ENCODE assay signal across 3 cellular contexts in genomic region chr5:159976921-159977320, GRCh38.
TF ChIP-seq lines count a peak whose summit lies in the region.

No MANE protein-coding gene starts in this region.

TF ChIP-seq in A549, 52 proteins besides CTCF, POLR2A, EP300 and RAD21:
- TF ChIP-seq MAFK (IDR thresholded peaks at IDR 0.05; ENCODE audit: partially characterized antibody), result peak; percentile 55
- TF ChIP-seq, protein P1, sequence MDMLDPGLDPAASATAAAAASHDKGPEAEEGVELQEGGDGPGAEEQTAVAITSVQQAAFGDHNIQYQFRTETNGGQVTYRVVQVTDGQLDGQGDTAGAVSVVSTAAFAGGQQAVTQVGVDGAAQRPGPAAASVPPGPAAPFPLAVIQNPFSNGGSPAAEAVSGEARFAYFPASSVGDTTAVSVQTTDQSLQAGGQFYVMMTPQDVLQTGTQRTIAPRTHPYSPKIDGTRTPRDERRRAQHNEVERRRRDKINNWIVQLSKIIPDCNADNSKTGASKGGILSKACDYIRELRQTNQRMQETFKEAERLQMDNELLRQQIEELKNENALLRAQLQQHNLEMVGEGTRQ (IDR thresholded peaks at IDR 0.05), result no peak
TF ChIP-seq in A549: peak in this region for 1.

TF ChIP-seq in IMR-90, 13 proteins besides CTCF, POLR2A, EP300 and RAD21:
- no peak for TF ChIP-seq SMC3 (IDR thresholded peaks at IDR 0.05; ENCODE audit: low read depth, low read length)
- TF ChIP-seq MAFK (IDR thresholded peaks at IDR 0.05; ENCODE audit: low read depth, low read length), result peak; percentile 62
TF ChIP-seq in IMR-90: peak in this region for 1.

TF ChIP-seq in K562, 482 proteins besides CTCF, POLR2A, EP300 and RAD21:
- TF ChIP-seq BRF1 (IDR thresholded peaks at IDR 0.05; ENCODE audit: borderline replicate concordance, extremely low read depth, insufficient read length), result no peak
- TF ChIP-seq MAFG (tag; conservative IDR thresholded peaks at IDR 0.05), result peak; percentile 31
- TF ChIP-seq JUND (IDR thresholded peaks at IDR 0.05; ENCODE audit: borderline replicate concordance, low read depth, low read length), result no peak
- TF ChIP-seq JUND (tag; IDR thresholded peaks at IDR 0.05; ENCODE audit: borderline replicate concordance, low read depth, low read length), result no peak
- peak; percentile 54; the same call in 1 of the 2 replicates for TF ChIP-seq ZNF316 (IDR thresholded peaks at IDR 0.05)
- no peak for TF ChIP-seq ZNF197 (CRISPR knock-in tag; IDR thresholded peaks at IDR 0.05; ENCODE audit: low read depth)
- no peak for TF ChIP-seq GTF2A2 (tag; IDR thresholded peaks at IDR 0.05)
- no peak for TF ChIP-seq NCOA6 (IDR thresholded peaks at IDR 0.05)
- TF ChIP-seq HNRNPK (IDR thresholded peaks at IDR 0.05; ENCODE audit: low read depth, low read length, poor library complexity, severe bottlenecking), result no peak
- TF ChIP-seq SMAD1 (IDR thresholded peaks at IDR 0.05; ENCODE audit: low read depth, low read length, partially characterized antibody), result no peak
- TF ChIP-seq C11orf30 (IDR thresholded peaks at IDR 0.05; ENCODE audit: low read depth), result peak; percentile 41; the same call in 1 of the 2 replicates
- TF ChIP-seq ZFP36 (IDR thresholded peaks at IDR 0.05; ENCODE audit: low read depth, low read length, partially characterized antibody), result no peak
- TF ChIP-seq MAFF (IDR thresholded peaks at IDR 0.05; ENCODE audit: low read length), result peak; percentile 36
- TF ChIP-seq ZNF24 (IDR thresholded peaks at IDR 0.05), result no peak
- no peak for TF ChIP-seq TOE1 (IDR thresholded peaks at IDR 0.05; ENCODE audit: borderline replicate concordance)
- TF ChIP-seq TOE1 (CRISPR knock-in tag; IDR thresholded peaks at IDR 0.05; ENCODE audit: borderline replicate concordance, low read depth), result no peak
- no peak for TF ChIP-seq ZKSCAN1 (IDR thresholded peaks at IDR 0.05; ENCODE audit: low read depth, low read length)
